18 cellular contexts compared by ENCODE assay signal in genomic region chr12:106120578-106121105, GRCh38. TPM values are rescaled to one million over a fixed set of nuclear protein-coding genes. Genes with fewer than 3 reads are reported as not detected.
DNase-seq lines count a peak whose midpoint lies in the region; ATAC-seq and TF ChIP-seq lines count a peak whose summit lies in the region.
"Had no signal": no experiment of that assay in that cellular context is flagged by ENCODE, and none has a peak within 500 bp of the region (broad histone marks: within the 10 kb centered on the region; RNA-seq: fewer than 3 reads in every experiment).

No MANE protein-coding gene starts in this region.

- H3K4me1 Mint-ChIP-seq in glutamatergic neuron (ENCODE audit: low read depth, unreplicated experiment): peaks cover 52% of the 10 kb centered on the region
- H3K4me1 Mint-ChIP-seq: T-cell had no signal

- H3K36me3 ChIP-seq in lung (ENCODE audit: control insufficient read depth in 2 of 2, insufficient read depth in 2 of 2, low read length in 2 of 2): no peaks in the 10 kb centered on the region
- H3K36me3 ChIP-seq: WERI-Rb-1 had no signal

- H3K27me3 Mint-ChIP-seq in glutamatergic neuron (ENCODE audit: unreplicated experiment): peaks cover 12% of the 10 kb centered on the region

- no peaks in the 10 kb centered on the region for H3K9me3 ChIP-seq in lung (ENCODE audit: control insufficient read depth in 2 of 2, insufficient read depth in 1 of 2, low read length in 1 of 2)

- H3K27ac Mint-ChIP-seq in glutamatergic neuron (ENCODE audit: unreplicated experiment): no peak overlapping the region
- H3K27ac Mint-ChIP-seq: T-cell had no signal

- peaks cover 8% of the 10 kb centered on the region for H3K9me3 Mint-ChIP-seq in glutamatergic neuron (ENCODE audit: unreplicated experiment)
- H3K9me3 Mint-ChIP-seq: T-cell had no signal

- H3K4me1 ChIP-seq in lung (ENCODE audit: control insufficient read depth in 2 of 2, insufficient read depth in 2 of 2, low read length in 2 of 2): peaks cover 13 to 51% of the 10 kb centered on the region in 2 donors

- peak overlapping the region; percentile 17 for H3K27ac ChIP-seq in adipose tissue (ENCODE audit: low read depth, low read length)
- peak overlapping the region; percentile 73 to 91 for H3K27ac ChIP-seq in lung (ENCODE audit: low read depth in 1 of 2, low read length in 1 of 2)
- H3K27ac ChIP-seq in temporal lobe (ENCODE audit: low read depth, low read length): peak overlapping the region; percentile 38
- H3K27ac ChIP-seq: WERI-Rb-1 had no signal

- peak overlapping the region; percentile 38 for H3K4me3 Mint-ChIP-seq in glutamatergic neuron (ENCODE audit: unreplicated experiment)
- H3K4me3 Mint-ChIP-seq: T-cell had no signal

- 44 to 68% (median 53%) methylated on average over 7 of the region's 7 CpGs for whole genome bisulfite sequencing in adipose tissue, 3 donors
- 78 to 86% methylated on average over 7 of the region's 7 CpGs for WGBS in lung, 2 donors

- ATAC-seq in lung (ENCODE audit: insufficient read depth, low FRiP score): no peak
- ATAC-seq: K562, T-cell had no signal

- no peak for TF ChIP-seq CTCF in glutamatergic neuron (IDR thresholded peaks at IDR 0.05; ENCODE audit: partially characterized antibody, unreplicated experiment)
- no peak for TF ChIP-seq CTCF in lung (IDR thresholded peaks at IDR 0.05; ENCODE audit: control extremely low read depth, extremely low read depth)

- H3K36me3 Mint-ChIP-seq in glutamatergic neuron (ENCODE audit: unreplicated experiment): peaks cover 6% of the 10 kb centered on the region
- H3K36me3 Mint-ChIP-seq: T-cell had no signal

- no peaks in the 10 kb centered on the region for H3K27me3 ChIP-seq in lung (ENCODE audit: control insufficient read depth, insufficient read depth)

- DNase-seq in glutamatergic neuron (no peak), lung (ENCODE audit: low spot score) (no peak), NCI-H2196 treated with DMSO at 0.1 percent for 48 hours (lab: John Stamatoyannopoulos, UW; ENCODE audit: unreplicated experiment) (no peak), GM19240 (ENCODE audit: insufficient read length, low spot score) (no peak), anterior cingulate cortex (lab: John Stamatoyannopoulos, UW) (no peak), GF-D8 (lab: John Stamatoyannopoulos, UW) (no peak)
- DNase-seq: amygdala; dermis blood vessel endothelial cell; GDM1; NCI-H1092; NCI-H2171; RPMI8226; stimulated activated naive CD4-positive, alpha-beta T cell treated with Interleukin-2 at 50 U/mL for 16 hours; T-cell; WERI-Rb-1 had no signal

- no peak overlapping the region for H3K4me3 ChIP-seq in lung
- H3K4me3 ChIP-seq: K562 had no signal

RNA-seq across cellular contexts. Expression of gene NUAK1, which starts 18.1 kb away (rescaled TPM):
- polyA plus RNA-seq in adipose tissue (10 to 100 TPM in 2 of 3 donors, 1 to 10 TPM in 1; 2.8 to 16.1 (median 11.6) TPM), lung (1 to 10 TPM; 2.9 to 5.5 TPM)
- total RNA-seq in glutamatergic neuron (ENCODE audit: unreplicated experiment) (18.8 TPM), lung (10 to 100 TPM; 13.0 to 14.1 TPM), temporal lobe (35.2 TPM)
- polyA plus RNA-seq: K562 had no signal

Comparison
In these comparisons a context has a peak if more than half of its experiments do, and no peak if none do; other contexts are left out.
1. H3K27ac ChIP-seq: peak in every context shown above with its lines; median percentile 82 in lung; 38 in temporal lobe; 17 in adipose tissue.